In genomic region chr2:125745514-125745913, GRCh38 we compare ENCODE assay signal across 8 cellular contexts.
DNase-seq lines count a peak whose midpoint lies in the region; ATAC-seq and TF ChIP-seq lines count a peak whose summit lies in the region.

No MANE protein-coding gene starts in this region.

- TF ChIP-seq CTCF in heart right ventricle (IDR thresholded peaks at IDR 0.05) (peak in 6 of 9 donors; percentile 39 to 50 (median 48)), Panc1 (IDR thresholded peaks at IDR 0.05) (peak; percentile 52), upper lobe of left lung (IDR thresholded peaks at IDR 0.05) (peak in 4 of 6 experiments; percentile 15 to 48 (median 36)), stomach (IDR thresholded peaks at IDR 0.05) (no peak)

- DNase-seq in heart right ventricle (peak in 1 of 2 donors; percentile 26), Right ventricle myocardium superior (no peak), Panc1 (ENCODE audit: low read depth, low spot score) (peak; percentile 4), hippocampal formation (lab: John Stamatoyannopoulos, UW) (peak; percentile 56 to 67), upper lobe of left lung (peak in 1 of 2 donors; percentile 28), stomach (no peak)

- in situ Hi-C loops in Panc1 (cut with HindIII; ENCODE audit: low pct_unique_long_range_greater_than_20kb, low sequenced_read_pairs): no loop called here

- H3K9me3 ChIP-seq in heart right ventricle (peaks cover 0 to 7% (median 0%) of the 10 kb centered on the region in 11 donors), Panc1 (ENCODE audit: control insufficient read depth, insufficient read depth, low read depth, low read length) (no peaks in the 10 kb centered on the region), upper lobe of left lung (no peaks in the 10 kb centered on the region), stomach (no peaks in the 10 kb centered on the region)

- BruUV-seq in Panc1 (replicated peaks; lab: Mats Ljungman, UMichigan): no TSS peak

- intact Hi-C loops in heart right ventricle (cut with DNase I) (loop anchor here in 5 of 10 donors (5.0 to 10.0 kb wide), 4 partner anchors 1029 to 1229 kb away; no protein-coding TSS in a partner anchor), Right ventricle myocardium superior (cut with DNase I) (loop anchor here (10.0 kb wide), 1 partner anchor 1229 kb away; no protein-coding TSS in a partner anchor), Panc1 (cut with micrococcal nuclease; ENCODE audit: unreplicated experiment) (loop anchor here (10.0 kb wide), 1 partner anchor 1029 kb away; no protein-coding TSS in a partner anchor), stomach (cut with DNase I; ENCODE audit: low total_unique reads) (no loop called here)

- H3K4me1 ChIP-seq in heart right ventricle (no peaks in the 10 kb centered on the region), Panc1 (ENCODE audit: control insufficient read depth, insufficient read depth, low read length) (no peaks in the 10 kb centered on the region), upper lobe of left lung (peaks cover 0 to 5% (median 0%) of the 10 kb centered on the region in 4 donors), stomach (no peaks in the 10 kb centered on the region)

- 35 to 37% methylated on average over 4 of the region's 4 CpGs for WGBS in heart right ventricle, 2 donors
- WGBS in upper lobe of left lung, 2 donors: 42 to 44% methylated on average over 4 of the region's 4 CpGs
- 49 to 56% (median 54%) methylated on average over 4 of the region's 4 CpGs for WGBS in stomach, 5 donors

- TF ChIP-seq EP300 in upper lobe of left lung (IDR thresholded peaks at IDR 0.05) (no peak), stomach (IDR thresholded peaks at IDR 0.05) (no peak)

- H3K27me3 ChIP-seq in heart right ventricle (no peaks in the 10 kb centered on the region), Panc1 (ENCODE audit: control insufficient read depth, insufficient read depth, low read length) (no peaks in the 10 kb centered on the region), upper lobe of left lung (no peaks in the 10 kb centered on the region), stomach (no peaks in the 10 kb centered on the region)

- H3K27ac ChIP-seq in heart right ventricle (no peak overlapping the region), Panc1 (ENCODE audit: low read length) (no peak overlapping the region), upper lobe of left lung (no peak overlapping the region), stomach (no peak overlapping the region)

- no peak overlapping the region for H3K4me3 ChIP-seq in heart right ventricle
- no peak overlapping the region for H3K4me3 ChIP-seq in Panc1 (ENCODE audit: low read depth in 2 of 2, low read length in 2 of 2)
- no peak overlapping the region for H3K4me3 ChIP-seq in upper lobe of left lung
- H3K4me3 ChIP-seq in stomach: no peak overlapping the region

- CTCF ChIA-PET in Panc1 (lab: Charles Lee): interaction anchor here (0.6 kb wide), 1 partner anchor 1031 kb away, joined by 3 read pairs; no protein-coding TSS in a partner anchor

- POLR2A ChIA-PET in Panc1 (lab: Charles Lee): no interaction called here

- H3K36me3 ChIP-seq in heart right ventricle (no peaks in the 10 kb centered on the region), Panc1 (ENCODE audit: control insufficient read depth, insufficient read depth, low read length) (no peaks in the 10 kb centered on the region), upper lobe of left lung (no peaks in the 10 kb centered on the region), stomach (no peaks in the 10 kb centered on the region)

- TF ChIP-seq POLR2A in upper lobe of left lung (IDR thresholded peaks at IDR 0.05) (no peak), stomach (IDR thresholded peaks at IDR 0.05) (no peak)

- ATAC-seq in heart right ventricle (peak in 5 of 8 donors; percentile 26 to 73 (median 59)), Right ventricle myocardium superior (ENCODE audit: poor library complexity) (no peak), Panc1 (peak; percentile 80; the same call in 1 of the 2 replicates), upper lobe of left lung (ENCODE audit: low FRiP score in 2 of 2) (peak in 1 of 2 donors; percentile 68), HG03175 (IDR thresholded peaks at IDR 0.05; ENCODE audit: unreplicated experiment) (no peak), GM21423 (IDR thresholded peaks at IDR 0.05; ENCODE audit: unreplicated experiment) (no peak)

Comparison
In these comparisons a context has a peak if more than half of its experiments do, and no peak if none do; other contexts are left out.
1. ATAC-seq: peak in heart right ventricle (5 of 8) and Panc1 (single experiment); none in Right ventricle myocardium superior (single experiment), HG03175 (single experiment) and GM21423 (single experiment).
2. DNase-seq: peak in Panc1 (single experiment) and hippocampal formation (2 of 2); none in Right ventricle myocardium superior (single experiment) and stomach (single experiment).
3. CTCF ChIP-seq: peak in heart right ventricle (6 of 9), Panc1 (single experiment) and upper lobe of left lung (4 of 6); none in stomach (0 of 7).